23 cellular contexts compared by ENCODE assay signal in the genomic region with DNA sequence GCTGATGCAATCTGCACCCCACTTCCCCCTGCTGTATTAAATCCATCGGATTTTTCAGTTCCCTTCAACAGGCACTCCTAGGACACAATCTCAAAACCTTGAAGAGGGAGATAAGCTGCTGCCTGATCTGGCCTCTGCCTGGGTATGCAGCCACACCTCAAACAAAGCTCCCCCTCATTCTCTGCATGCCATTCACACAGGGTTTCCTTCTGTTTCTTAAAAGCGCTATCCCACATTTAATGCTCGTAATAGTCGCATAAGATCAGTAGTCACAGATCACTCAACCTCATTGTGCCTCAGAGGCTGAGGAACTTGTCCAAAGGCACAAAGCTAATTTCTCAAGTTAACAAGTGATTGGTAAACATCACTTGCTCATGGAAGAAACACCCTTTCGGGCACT. TPM values are rescaled to one million over a fixed set of nuclear protein-coding genes. Genes with fewer than 3 reads are reported as not detected.
DNase-seq lines count a peak whose midpoint lies in the region; ATAC-seq, FAIRE-seq and TF ChIP-seq lines count a peak whose summit lies in the region.
"Had no signal": no experiment of that assay in that cellular context is flagged by ENCODE, and none has a peak within 500 bp of the region (broad histone marks: within the 10 kb centered on the region; RNA-seq: fewer than 3 reads in every experiment).

No MANE protein-coding gene starts in this region.

- H2BK5ac ChIP-seq in H1 (ENCODE audit: low read depth, low read length) = 0 out of 2 replicates have a peak overlapping the region, but pooled peaks have one; percentile 44

- H3K4me3 ChIP-seq in left ventricle myocardium inferior = no peak overlapping the region
- no peak overlapping the region for H3K4me3 ChIP-seq in heart right ventricle
- H3K4me3 ChIP-seq in H1 (ENCODE audit: extremely low read depth in 1 of 4, insufficient read depth in 2 of 4, low read depth in 3 of 4, low read length in 4 of 4) = no peak overlapping the region
- H3K4me3 ChIP-seq in neural progenitor cell = no peak overlapping the region
- H3K4me3 ChIP-seq: K562, tibial artery had no signal

- ATAC-seq in heart right ventricle = no peak
- ATAC-seq: K562; stimulated activated memory B cell treated with anti-CD40 and anti-IgM and Interleukin-4, amounts not matched to agents 10 μg/mL and 1 μg/mL and 100 μg/mL, for 72 hours had no signal

- H3K9ac ChIP-seq in H1 (replicated peaks in 1 of 4; ENCODE audit: extremely low read depth in 1 of 4, low read depth in 3 of 4, low read length in 3 of 4) = peak overlapping the region in 1 of 4 experiments; percentile 40; a peak in 1 of 7 replicates
- no peak overlapping the region for H3K9ac ChIP-seq in neural progenitor cell
- H3K9ac ChIP-seq: SK-N-SH had no signal

- H3K27ac ChIP-seq in left ventricle myocardium inferior (replicated peaks) (peak overlapping the region; percentile 24), heart right ventricle (peak overlapping the region in 4 of 10 donors; percentile 19 to 87 (median 24)), H1 (ENCODE audit: low read depth, low read length) (no peak overlapping the region), neural progenitor cell (peak overlapping the region; percentile 66)

- no peak for TF ChIP-seq EP300 in H1 (IDR thresholded peaks at IDR 0.05; ENCODE audit: borderline replicate concordance in 1 of 2, low read depth in 2 of 2, low read length in 2 of 2)

- intact Hi-C loops in left ventricle myocardium inferior (cut with micrococcal nuclease) (no loop called here), heart right ventricle (cut with DNase I) (loop anchor here in 1 of 10 donors (10.0 kb wide), 1 partner anchor 204 kb away; no protein-coding TSS in a partner anchor)

- H3K27me3 Mint-ChIP-seq in neural progenitor cell (ENCODE audit: insufficient read depth, low read depth) = peaks cover 3% of the 10 kb centered on the region
- H3K27me3 Mint-ChIP-seq: activated naive CD4-positive, alpha-beta T cell treated with anti-CD3 and anti-CD28 coated beads, Interleukin-2, amount 50 U/mL, for 24 hours; activated T-cell treated with anti-CD3 and anti-CD28 coated beads, Interleukin-2, amount 50 U/mL, for 24 hours; CD4-positive, CD25-positive, alpha-beta regulatory T cell; stimulated activated memory B cell treated with anti-CD40 and anti-IgM and Interleukin-4, amounts not matched to agents 10 μg/mL and 1 μg/mL and 100 μg/mL, for 72 hours had no signal

- no peaks in the 10 kb centered on the region for H3K27me3 ChIP-seq in left ventricle myocardium inferior (ENCODE audit: low read depth)
- H3K27me3 ChIP-seq in heart right ventricle = no peaks in the 10 kb centered on the region
- no peaks in the 10 kb centered on the region for H3K27me3 ChIP-seq in H1 (replicated peaks in 1 of 4; ENCODE audit: control insufficient read depth in 3 of 4, extremely low read depth in 1 of 4, insufficient read depth in 3 of 4, low read length in 3 of 4)
- no peaks in the 10 kb centered on the region for H3K27me3 ChIP-seq in neural progenitor cell
- H3K27me3 ChIP-seq: tibial artery had no signal

- no peak overlapping the region for H3K14ac ChIP-seq in H1 (ENCODE audit: insufficient read length)

- no peak overlapping the region for H4K91ac ChIP-seq in H1 (replicated peaks; ENCODE audit: insufficient read length, low read length)

- H3K9me3 Mint-ChIP-seq in neural progenitor cell = no peaks in the 10 kb centered on the region
- H3K9me3 Mint-ChIP-seq: activated naive CD4-positive, alpha-beta T cell treated with anti-CD3 and anti-CD28 coated beads, Interleukin-2, amount 50 U/mL, for 24 hours; activated T-cell treated with anti-CD3 and anti-CD28 coated beads, Interleukin-2, amount 50 U/mL, for 24 hours; CD4-positive, CD25-positive, alpha-beta regulatory T cell; stimulated activated memory B cell treated with anti-CD40 and anti-IgM and Interleukin-4, amounts not matched to agents 10 μg/mL and 1 μg/mL and 100 μg/mL, for 72 hours had no signal

- H2BK12ac ChIP-seq in H1 (ENCODE audit: low read depth, low read length) = no peak overlapping the region

- CTCF ChIA-PET in H1 (lab: Charles Lee; ENCODE audit: partially characterized antibody) = interaction anchor here (0.9 to 2.1 kb wide), 3 partner anchors 12 to 204 kb away, joined by 4 to 8 read pairs (median 4); no protein-coding TSS in a partner anchor

- DNase-seq in left ventricle myocardium inferior (no peak), heart right ventricle (no peak), H1 (ENCODE audit: low read depth in 1 of 2, low spot score in 2 of 2) (no peak), neural progenitor cell (ENCODE audit: low spot score) (peak; percentile 38), COLO829 (ENCODE audit: low spot score) (no peak), NCI-H774 (lab: John Stamatoyannopoulos, UW) (no peak), SW480 (ENCODE audit: low spot score) (no peak), NOMO-1 treated with dmso at 0.1 percent for 144 hours (lab: John Stamatoyannopoulos, UW; ENCODE audit: unreplicated experiment) (no peak)
- DNase-seq: activated CD4-positive, alpha-beta T cell treated with anti-CD3 and anti-CD28 coated beads, Interleukin-2, amount 50 U/mL, for 1 hour; activated T-cell treated with anti-CD3 and anti-CD28 coated beads, Interleukin-2, amount 50 U/mL, for 24 hours; CD4-positive, CD25-positive, alpha-beta regulatory T cell; DMS79; effector CD4-positive, alpha-beta T cell; GOT3; hippocampal formation; kidney; NCI-H2081; NCI-H526 treated with DMSO at 0.1 percent for 48 hours; SK-N-SH; tibial artery had no signal

- H3K4me1 ChIP-seq in left ventricle myocardium inferior (peaks cover 54% of the 10 kb centered on the region), heart right ventricle (peaks cover 11 to 50% (median 32%) of the 10 kb centered on the region in 9 donors), H1 (replicated peaks in 1 of 4; ENCODE audit: control insufficient read depth in 3 of 4, insufficient read depth in 4 of 4, low read length in 3 of 4) (peaks cover 0 to 3% (median 0%) of the 10 kb centered on the region in 4 experiments; a peak in 1 of 7 replicates), neural progenitor cell (peaks cover 6% of the 10 kb centered on the region)

- peak overlapping the region; percentile 63 for H3K27ac Mint-ChIP-seq in neural progenitor cell
- H3K27ac Mint-ChIP-seq: activated naive CD4-positive, alpha-beta T cell treated with anti-CD3 and anti-CD28 coated beads, Interleukin-2, amount 50 U/mL, for 24 hours; activated T-cell treated with anti-CD3 and anti-CD28 coated beads, Interleukin-2, amount 50 U/mL, for 24 hours; stimulated activated memory B cell treated with anti-CD40 and anti-IgM and Interleukin-4, amounts not matched to agents 10 μg/mL and 1 μg/mL and 100 μg/mL, for 72 hours had no signal

- H3K23me2 ChIP-seq in H1 (ENCODE audit: low read depth, low read length) = no peaks in the 10 kb centered on the region

- no peak overlapping the region for H3K56ac ChIP-seq in H1 (replicated peaks; ENCODE audit: insufficient read length, low read depth, low read length)

- POLR2A ChIA-PET in H1 (lab: Charles Lee; ENCODE audit: partially characterized antibody) = no interaction called here

- peak overlapping the region in 1 of 2 experiments; percentile 28; a peak in 1 of 4 replicates for H3K4me2 ChIP-seq in H1 (ENCODE audit: insufficient read depth in 1 of 2, low read depth in 2 of 2, low read length in 2 of 2)
- H3K4me2 ChIP-seq in neural progenitor cell = no peak overlapping the region
- H3K4me2 ChIP-seq: SK-N-SH had no signal

- H4K8ac ChIP-seq in H1 (ENCODE audit: extremely low read depth, insufficient read depth, low read length) = no peak overlapping the region

- H2BK20ac ChIP-seq in H1 (ENCODE audit: low read length) = no peak overlapping the region

- no peak overlapping the region for H3K4me3 Mint-ChIP-seq in neural progenitor cell
- H3K4me3 Mint-ChIP-seq: activated naive CD4-positive, alpha-beta T cell treated with anti-CD3 and anti-CD28 coated beads, Interleukin-2, amount 50 U/mL, for 24 hours; activated T-cell treated with anti-CD3 and anti-CD28 coated beads, Interleukin-2, amount 50 U/mL, for 24 hours; CD4-positive, CD25-positive, alpha-beta regulatory T cell; stimulated activated memory B cell treated with anti-CD40 and anti-IgM and Interleukin-4, amounts not matched to agents 10 μg/mL and 1 μg/mL and 100 μg/mL, for 72 hours had no signal

- H2AFZ ChIP-seq in H1 (ENCODE audit: low read length) = no peak overlapping the region
- no peak overlapping the region for H2AFZ ChIP-seq in neural progenitor cell (replicated peaks)

- H3K4me1 Mint-ChIP-seq in neural progenitor cell = peaks cover 2% of the 10 kb centered on the region
- H3K4me1 Mint-ChIP-seq: activated naive CD4-positive, alpha-beta T cell treated with anti-CD3 and anti-CD28 coated beads, Interleukin-2, amount 50 U/mL, for 24 hours had no signal

- H3K18ac ChIP-seq in H1 (ENCODE audit: extremely low read depth, low read length) = no peak overlapping the region

- no peak overlapping the region for H3K23ac ChIP-seq in H1 (ENCODE audit: insufficient read length)

- no peak overlapping the region for H2BK15ac ChIP-seq in H1 (ENCODE audit: low read length)

- no peak overlapping the region for H2BK120ac ChIP-seq in H1 (replicated peaks; ENCODE audit: low read depth, low read length)

- no peak for TF ChIP-seq RAD21 in H1 (IDR thresholded peaks at IDR 0.05 in 1 of 2, conservative IDR thresholded peaks at IDR 0.05 in 1 of 2; ENCODE audit: low read depth in 2 of 2, low read length in 2 of 2)

- no peak overlapping the region for H3K4ac ChIP-seq in H1 (replicated peaks; ENCODE audit: insufficient read length, low read depth, low read length)

- FAIRE-seq in H1 (lab: Jason Lieb, UNC) = no peak
- FAIRE-seq: K562, kidney had no signal

- H4K5ac ChIP-seq in H1 (ENCODE audit: insufficient read length, low read depth, low read length) = no peak overlapping the region

- H3K36me3 ChIP-seq in left ventricle myocardium inferior (peaks cover 79% of the 10 kb centered on the region), heart right ventricle (peaks cover 0 to 96% (median 38%) of the 10 kb centered on the region in 9 donors), H1 (ENCODE audit: control insufficient read depth in 2 of 4, insufficient read depth in 4 of 4, low read length in 3 of 4) (peaks cover 4 to 43% (median 18%) of the 10 kb centered on the region in 4 experiments; a peak in 6 of 8 replicates), neural progenitor cell (no peaks in the 10 kb centered on the region)

- H4K20me1 ChIP-seq in H1 (replicated peaks in 1 of 2; ENCODE audit: control insufficient read depth in 1 of 2, insufficient read depth in 2 of 2, low read length in 2 of 2) (peaks cover 0 to 5% of the 10 kb centered on the region in 2 experiments), neural progenitor cell (ENCODE audit: low read depth) (no peaks in the 10 kb centered on the region)

- peaks cover 5% of the 10 kb centered on the region for H3F3A ChIP-seq in neural progenitor cell (ENCODE audit: low read depth)

- peaks cover 21% of the 10 kb centered on the region for H3K36me3 Mint-ChIP-seq in neural progenitor cell

- 62 to 71% methylated on average over 5 of the region's 5 CpGs for WGBS in heart right ventricle, 2 donors
- WGBS in H1 (ENCODE audit: extremely low coverage in 1 of 2, insufficient coverage in 1 of 2, insufficient read length in 1 of 2, insufficient replicate concordance in 2 of 2, low coverage in 1 of 2, low lambda C conversion rate in 2 of 2, missing lambda C conversion rate in 1 of 2), 2 experiments = 74% methylated on average over 5 of the region's 5 CpGs; no CpG with 5 or more reads in 1 of the 2 experiments

- no peaks in the 10 kb centered on the region for H3K79me2 ChIP-seq in H1 (ENCODE audit: control insufficient read depth in 1 of 2, insufficient read depth in 2 of 2, low read length in 2 of 2)
- H3K79me2 ChIP-seq in neural progenitor cell (ENCODE audit: low read depth) = no peaks in the 10 kb centered on the region

- TF ChIP-seq CTCF in left ventricle myocardium inferior (IDR thresholded peaks at IDR 0.05; ENCODE audit: borderline replicate concordance) (no peak), heart right ventricle (IDR thresholded peaks at IDR 0.05) (no peak), H1 (IDR thresholded peaks at IDR 0.05; ENCODE audit: control extremely low read depth in 1 of 3, insufficient read depth in 1 of 3, low read depth in 1 of 3, low read length in 3 of 3) (no peak), neural progenitor cell (IDR thresholded peaks at IDR 0.05) (no peak)

- H3K9me3 ChIP-seq in left ventricle myocardium inferior (replicated peaks) (no peaks in the 10 kb centered on the region), heart right ventricle (no peaks in the 10 kb centered on the region), H1 (ENCODE audit: insufficient read depth in 2 of 2, low read depth in 1 of 2, low read length in 1 of 2) (no peaks in the 10 kb centered on the region), neural progenitor cell (ENCODE audit: low read depth) (no peaks in the 10 kb centered on the region)
- H3K9me3 ChIP-seq: SK-N-SH, tibial artery had no signal

- no peak for TF ChIP-seq POLR2A in H1 (IDR thresholded peaks at IDR 0.05; ENCODE audit: control extremely low read depth in 1 of 2, low read depth in 2 of 2, low read length in 2 of 2)

- no peak overlapping the region for H2AK5ac ChIP-seq in H1 (ENCODE audit: low read depth, low read length)

- no peaks in the 10 kb centered on the region for H3K79me1 ChIP-seq in H1 (ENCODE audit: low read depth, low read length)

RNA-seq across cellular contexts. Expression of gene UQCR10, which starts 34.0 kb away (rescaled TPM):
- total RNA-seq in left ventricle myocardium inferior (403 TPM), heart right ventricle (100 to 1,000 TPM; 296 to 412 (median 358) TPM), neural progenitor cell (ENCODE audit: low replicate concordance) (48.7 and 57.5 TPM in 2 replicates)
- polyA plus RNA-seq in heart right ventricle (100 to 1,000 TPM; 614 to 963 TPM), H1 (2011; rRNA removed) (253 and 260 TPM in 2 replicates)
- total RNA-seq in H1 (2021; fragmentation: NEBNext Ultra II Directional; extraction: Animal tissue kit (Norgen Biotek cat#: 25700)) = 102 and 106 TPM in 2 replicates
- polyA plus RNA-seq in H1 (2011; cell fraction: cytosol; rRNA removed) = 192 TPM
- 141 TPM for polyA plus RNA-seq in H1 (2011; cell fraction: nucleus; rRNA removed)
- polyA plus RNA-seq in H1 (2012, experiment 1 of 2) = 152 to 189 TPM (median 187 TPM) in 4 replicates
- polyA plus RNA-seq in H1 (2012, experiment 2 of 2) = 132 TPM
- polyA plus RNA-seq in H1 (2013, experiment 1 of 2) = 123 TPM
- polyA plus RNA-seq in H1 (2013, experiment 2 of 2) = 125 TPM
- polyA minus RNA-seq in H1 (2011; rRNA and poly(A)+ RNA removed) = 52.2 and 80.8 TPM in 2 replicates
- polyA minus RNA-seq in H1 (2011; cell fraction: cytosol; rRNA and poly(A)+ RNA removed) = 63.9 TPM
- 56.3 TPM for polyA minus RNA-seq in H1 (2011; cell fraction: nucleus; rRNA and poly(A)+ RNA removed)

RNA-seq across cellular contexts. Expression of gene ZMAT5, which starts 34.3 kb away (rescaled TPM):
- total RNA-seq in left ventricle myocardium inferior (20.6 TPM), heart right ventricle (10 to 100 TPM; 15.1 to 23.9 (median 19.3) TPM), neural progenitor cell (ENCODE audit: low replicate concordance) (20.8 and 26.7 TPM in 2 replicates)
- polyA plus RNA-seq in heart right ventricle (10 to 100 TPM; 37.6 to 46.7 TPM), H1 (2011; rRNA removed) (35.6 and 38.3 TPM in 2 replicates)
- 13.8 and 14.0 TPM in 2 replicates for total RNA-seq in H1 (2021; fragmentation: NEBNext Ultra II Directional; extraction: Animal tissue kit (Norgen Biotek cat#: 25700))
- 26.0 TPM for polyA plus RNA-seq in H1 (2011; cell fraction: cytosol; rRNA removed)
- polyA plus RNA-seq in H1 (2011; cell fraction: nucleus; rRNA removed) = 22.7 TPM
- 8.0 to 18.7 TPM (median 17.5 TPM) in 4 replicates for polyA plus RNA-seq in H1 (2012, experiment 1 of 2)
- polyA plus RNA-seq in H1 (2012, experiment 2 of 2) = 28.9 TPM
- polyA plus RNA-seq in H1 (2013, experiment 1 of 2) = 14.2 TPM
- 13.4 TPM for polyA plus RNA-seq in H1 (2013, experiment 2 of 2)
- 5.7 and 8.4 TPM in 2 replicates for polyA minus RNA-seq in H1 (2011; rRNA and poly(A)+ RNA removed)
- polyA minus RNA-seq in H1 (2011; cell fraction: cytosol; rRNA and poly(A)+ RNA removed) = 3.3 TPM
- polyA minus RNA-seq in H1 (2011; cell fraction: nucleus; rRNA and poly(A)+ RNA removed) = 6.4 TPM

RNA-seq across cellular contexts. Expression of gene ASCC2, which starts 36.9 kb away (rescaled TPM):
- total RNA-seq in left ventricle myocardium inferior = 34.7 TPM
- 10 to 100 TPM; 26.6 to 42.1 (median 33.1) TPM for total RNA-seq in heart right ventricle
- 10 to 100 TPM; 47.4 to 87.0 TPM for polyA plus RNA-seq in heart right ventricle
- 35.8 and 35.9 TPM in 2 replicates for total RNA-seq in H1 (2021; fragmentation: NEBNext Ultra II Directional; extraction: Animal tissue kit (Norgen Biotek cat#: 25700))
- polyA plus RNA-seq in H1 (2011; rRNA removed) = 35.0 and 40.4 TPM in 2 replicates
- polyA plus RNA-seq in H1 (2011; cell fraction: cytosol; rRNA removed) = 36.5 TPM
- 67.0 TPM for polyA plus RNA-seq in H1 (2011; cell fraction: nucleus; rRNA removed)
- 37.2 to 43.7 TPM (median 38.4 TPM) in 4 replicates for polyA plus RNA-seq in H1 (2012, experiment 1 of 2)
- polyA plus RNA-seq in H1 (2012, experiment 2 of 2) = 18.2 TPM
- 28.8 TPM for polyA plus RNA-seq in H1 (2013, experiment 1 of 2)
- 30.0 TPM for polyA plus RNA-seq in H1 (2013, experiment 2 of 2)
- 43.7 and 44.7 TPM in 2 replicates for polyA minus RNA-seq in H1 (2011; rRNA and poly(A)+ RNA removed)
- polyA minus RNA-seq in H1 (2011; cell fraction: cytosol; rRNA and poly(A)+ RNA removed) = 21.7 TPM
- polyA minus RNA-seq in H1 (2011; cell fraction: nucleus; rRNA and poly(A)+ RNA removed) = 39.6 TPM
- total RNA-seq in neural progenitor cell (ENCODE audit: low replicate concordance) = 16.1 and 17.3 TPM in 2 replicates
